1 cellular context compared by ENCODE assay signal in genomic region chr2:179268277-179268935, GRCh38.
A peak's percentile ranks its signal among the peaks of the same experiment; 100 is the strongest.
TF ChIP-seq lines count a peak whose summit lies in the region.

No MANE protein-coding gene starts in this region.

TF ChIP-seq in GM12878, 131 proteins besides CTCF, POLR2A, EP300 and RAD21 (continued from another document):
- TF ChIP-seq GATAD2B (conservative IDR thresholded peaks at IDR 0.05; ENCODE audit: low read depth), result no peak
- peak; percentile 86 for TF ChIP-seq MEF2A (IDR thresholded peaks at IDR 0.05; ENCODE audit: insufficient read depth, low read depth, low read length)
- no peak for TF ChIP-seq LARP7 (IDR thresholded peaks at IDR 0.05)
- TF ChIP-seq E2F8 (IDR thresholded peaks at IDR 0.05; ENCODE audit: low read depth, partially characterized antibody), result no peak
- no peak for TF ChIP-seq HDAC6 (IDR thresholded peaks at IDR 0.05; ENCODE audit: unreplicated experiment)
- no peak for TF ChIP-seq IKZF1 (conservative IDR thresholded peaks at IDR 0.05)
- no peak for TF ChIP-seq TBL1XR1 (IDR thresholded peaks at IDR 0.05; ENCODE audit: low read depth, low read length)
- no peak for TF ChIP-seq CHD4 (IDR thresholded peaks at IDR 0.05)
- no peak for TF ChIP-seq TCF3 (IDR thresholded peaks at IDR 0.05; ENCODE audit: borderline replicate concordance, insufficient read depth, low read depth, low read length)
- TF ChIP-seq NR2F1 (conservative IDR thresholded peaks at IDR 0.05), result no peak
